Comparison of ENCODE assay signal across 1 cellular context in the genomic region with DNA sequence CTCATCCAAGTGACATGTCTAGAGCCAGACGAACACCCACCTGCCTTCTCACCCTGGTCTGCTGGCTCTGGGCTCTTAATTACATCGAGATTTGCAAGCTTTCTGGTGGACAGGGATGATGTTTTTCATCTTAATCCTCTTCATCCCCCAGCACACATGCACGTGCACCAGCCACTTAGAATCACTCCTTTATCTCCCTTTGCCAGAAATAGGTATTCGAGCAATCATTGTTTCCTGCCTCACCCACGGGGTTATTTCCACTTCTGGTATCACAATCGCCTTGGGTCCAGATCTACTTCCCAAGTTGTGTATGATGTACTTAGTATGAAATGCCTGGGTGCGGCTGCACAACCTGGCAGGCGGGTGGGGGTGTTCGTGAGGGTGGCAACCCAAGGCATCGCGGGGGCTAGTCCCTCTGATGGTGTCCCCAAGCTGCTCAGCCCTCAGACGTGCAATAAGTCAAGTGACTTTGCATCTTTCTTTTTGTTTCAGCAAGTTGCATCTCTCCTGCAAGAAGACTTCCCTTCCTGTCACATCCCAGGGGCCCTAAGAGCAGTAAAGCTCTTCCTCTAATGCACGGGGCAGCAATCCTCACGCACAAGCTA.
TF ChIP-seq lines count a peak whose summit lies in the region.

No MANE protein-coding gene starts in this region.

TF ChIP-seq in IMR-90, 13 proteins besides CTCF, POLR2A, EP300 and RAD21:
- TF ChIP-seq MAZ (IDR thresholded peaks at IDR 0.05; ENCODE audit: borderline replicate concordance, low read depth, low read length) (no peak), RCOR1 (IDR thresholded peaks at IDR 0.05; ENCODE audit: insufficient replicate concordance, low read length) (no peak), CEBPB (IDR thresholded peaks at IDR 0.05; ENCODE audit: low read depth, low read length) (no peak), CHD1 (IDR thresholded peaks at IDR 0.05; ENCODE audit: low read depth, low read length) (no peak), SMC3 (IDR thresholded peaks at IDR 0.05; ENCODE audit: low read depth, low read length) (no peak), RFX5 (IDR thresholded peaks at IDR 0.05; ENCODE audit: low read depth, low read length) (no peak), FOS (IDR thresholded peaks at IDR 0.05; ENCODE audit: low read depth, low read length) (no peak)
- TF ChIP-seq, protein P1, sequence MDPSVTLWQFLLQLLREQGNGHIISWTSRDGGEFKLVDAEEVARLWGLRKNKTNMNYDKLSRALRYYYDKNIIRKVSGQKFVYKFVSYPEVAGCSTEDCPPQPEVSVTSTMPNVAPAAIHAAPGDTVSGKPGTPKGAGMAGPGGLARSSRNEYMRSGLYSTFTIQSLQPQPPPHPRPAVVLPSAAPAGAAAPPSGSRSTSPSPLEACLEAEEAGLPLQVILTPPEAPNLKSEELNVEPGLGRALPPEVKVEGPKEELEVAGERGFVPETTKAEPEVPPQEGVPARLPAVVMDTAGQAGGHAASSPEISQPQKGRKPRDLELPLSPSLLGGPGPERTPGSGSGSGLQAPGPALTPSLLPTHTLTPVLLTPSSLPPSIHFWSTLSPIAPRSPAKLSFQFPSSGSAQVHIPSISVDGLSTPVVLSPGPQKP (IDR thresholded peaks at IDR 0.05; ENCODE audit: borderline replicate concordance, low read depth, low read length): no peak
- TF ChIP-seq, protein P2, sequence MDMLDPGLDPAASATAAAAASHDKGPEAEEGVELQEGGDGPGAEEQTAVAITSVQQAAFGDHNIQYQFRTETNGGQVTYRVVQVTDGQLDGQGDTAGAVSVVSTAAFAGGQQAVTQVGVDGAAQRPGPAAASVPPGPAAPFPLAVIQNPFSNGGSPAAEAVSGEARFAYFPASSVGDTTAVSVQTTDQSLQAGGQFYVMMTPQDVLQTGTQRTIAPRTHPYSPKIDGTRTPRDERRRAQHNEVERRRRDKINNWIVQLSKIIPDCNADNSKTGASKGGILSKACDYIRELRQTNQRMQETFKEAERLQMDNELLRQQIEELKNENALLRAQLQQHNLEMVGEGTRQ (IDR thresholded peaks at IDR 0.05; ENCODE audit: low read depth, low read length): no peak
